Comparison of ENCODE assay signal across 20 cellular contexts in the genomic region with DNA sequence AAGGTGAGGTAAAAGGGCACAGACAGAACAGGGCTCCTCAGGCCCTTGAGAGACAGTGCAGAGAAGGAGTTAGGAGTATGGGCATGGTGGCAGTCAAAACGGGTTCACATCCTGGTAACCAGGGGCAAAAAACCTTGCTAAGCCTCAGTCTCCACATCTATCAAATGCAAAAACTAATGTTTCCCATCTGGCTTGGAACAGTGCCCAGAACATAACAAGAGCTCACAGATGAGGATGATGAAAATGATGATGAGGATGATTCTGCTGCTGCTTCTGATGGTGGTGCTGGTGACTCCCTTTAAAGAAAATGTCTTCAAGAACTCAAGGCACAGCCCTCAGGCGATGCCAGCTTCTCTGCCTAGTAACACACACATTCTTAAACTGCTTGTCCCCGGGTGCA. TPM values are rescaled to one million over a fixed set of nuclear protein-coding genes. Genes with fewer than 3 reads are reported as not detected.
"Had no signal": no experiment of that assay in that cellular context is flagged by ENCODE, and none has a peak within 500 bp of the region (broad histone marks: within the 10 kb centered on the region; RNA-seq: fewer than 3 reads in every experiment).

No MANE protein-coding gene starts in this region.

- H3K27ac ChIP-seq: ascending aorta, foreskin keratinocyte, heart right ventricle, thyroid gland had no signal

- H3K9me3 ChIP-seq: ascending aorta, thyroid gland had no signal

- H3K4me1 ChIP-seq: ascending aorta, heart right ventricle had no signal

- H3K4me3 ChIP-seq: ascending aorta, heart right ventricle, thyroid gland had no signal

- H3K36me3 Mint-ChIP-seq: immature natural killer cell had no signal

- DNase-seq: activated CD4-positive, alpha-beta T cell treated with anti-CD3 and anti-CD28 coated beads, Interleukin-2, amount 50 U/mL, for 1 hour; activated CD8-positive, alpha-beta memory T cell treated with anti-CD3 and anti-CD28 coated beads, Interleukin-2, amount 50 U/mL, for 4 hours; activated effector memory CD4-positive, alpha-beta T cell treated with Interleukin-2 at 50 U/mL for 16 hours; activated naive CD4-positive, alpha-beta T cell treated with anti-CD3 and anti-CD28 coated beads, Interleukin-2, amount 50 U/mL, for 16 hours; activated T-cell treated with anti-CD3 and anti-CD28 coated beads, Interleukin-2, amount 50 U/mL, for 48 hours; cortex of kidney; erythroblast; foreskin keratinocyte; heart right ventricle; immature natural killer cell; left ventricle myocardium superior; occipital lobe; retina; stimulated activated CD8-positive, alpha-beta memory T cell treated with anti-CD3 and anti-CD28 coated beads, Interleukin-4, amount 100 ng/mL, for 48 hours; stimulated activated naive CD4-positive, alpha-beta T cell treated with Interleukin-2 at 50 U/mL for 16 hours; thyroid gland had no signal

- H3K27me3 ChIP-seq: ascending aorta, foreskin keratinocyte, thyroid gland had no signal

- H3K27ac Mint-ChIP-seq: immature natural killer cell had no signal

- ATAC-seq: activated CD4-positive, CD25-positive, alpha-beta regulatory T cell treated with anti-CD3 and anti-CD28 coated beads, Interleukin-2, amount 50 U/mL, for 24 hours; foreskin keratinocyte; heart right ventricle; left ventricle myocardium superior had no signal

- H3K36me3 ChIP-seq: ascending aorta, heart right ventricle, thyroid gland had no signal

- H3K4me3 Mint-ChIP-seq: central memory CD8-positive, alpha-beta T cell; immature natural killer cell had no signal

- H3K4me1 Mint-ChIP-seq: central memory CD8-positive, alpha-beta T cell; immature natural killer cell had no signal

RNA-seq across cellular contexts. Expression of a gene that starts 24.1 kb away (rescaled TPM):
- total RNA-seq: ascending aorta, left ventricle myocardium superior, subcutaneous adipose tissue had no signal
- polyA plus RNA-seq: immature natural killer cell had no signal
